In the genomic region with DNA sequence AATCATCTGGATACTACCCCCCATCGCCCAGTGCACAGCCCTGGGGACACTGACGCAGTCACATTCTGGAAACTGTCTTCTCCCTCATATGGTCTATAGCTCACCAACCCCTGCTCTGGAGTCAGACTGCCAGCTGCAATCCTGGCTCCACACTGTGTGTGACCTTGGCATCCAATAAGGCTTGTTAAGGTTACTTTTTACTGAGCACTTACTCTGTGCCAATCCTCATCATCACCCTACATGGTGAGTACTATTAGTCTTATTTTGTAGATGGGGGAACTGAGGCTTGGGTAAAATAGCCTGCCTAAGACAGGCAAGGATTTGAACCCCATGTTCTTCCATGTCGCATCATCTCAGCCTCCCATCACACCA, we compare ENCODE assay signal across 8 cellular contexts. TPM values are rescaled to one million over a fixed set of nuclear protein-coding genes. Genes with fewer than 3 reads are reported as not detected.
DNase-seq lines count a peak whose midpoint lies in the region; ATAC-seq, FAIRE-seq and TF ChIP-seq lines count a peak whose summit lies in the region.

No MANE protein-coding gene starts in this region.

- FAIRE-seq in RCC 7860 (lab: Jason Lieb, UNC), result no peak

- no peaks in the 10 kb centered on the region for H3K36me3 ChIP-seq in A673 (ENCODE audit: insufficient read depth, low read length, poor library complexity, severe bottlenecking)
- no peaks in the 10 kb centered on the region for H3K36me3 ChIP-seq in Karpas-422 (ENCODE audit: insufficient read depth, low read length)
- no peaks in the 10 kb centered on the region for H3K36me3 ChIP-seq in muscle layer of duodenum (ENCODE audit: control insufficient read depth in 1 of 2, insufficient read depth in 2 of 2, low read length in 2 of 2)

- no peak for ATAC-seq in HG02981 (IDR thresholded peaks at IDR 0.05; ENCODE audit: unreplicated experiment)

- H3K9me3 ChIP-seq in A673 (ENCODE audit: low read depth, low read length, poor library complexity, severe bottlenecking) (no peaks in the 10 kb centered on the region), Karpas-422 (ENCODE audit: low read length) (no peaks in the 10 kb centered on the region), muscle layer of duodenum (ENCODE audit: control insufficient read depth in 1 of 2, low read length in 2 of 2) (no peaks in the 10 kb centered on the region)

- POLR2A ChIA-PET in A673 (lab: Charles Lee; ENCODE audit: low non-redundant PET), result no interaction called here

- intact Hi-C loops in A673 (cut with micrococcal nuclease; ENCODE audit: unreplicated experiment), result no loop called here

- H3K9ac ChIP-seq in Karpas-422 (ENCODE audit: low read length), result no peak overlapping the region

- peaks cover 40% of the 10 kb centered on the region for H4K20me1 ChIP-seq in Karpas-422 (ENCODE audit: insufficient read depth, low read depth, low read length)

- no peaks in the 10 kb centered on the region for H3K27me3 Mint-ChIP-seq in chondrocyte (ENCODE audit: low read depth)

- H3K4me3 ChIP-seq in A673 (ENCODE audit: low read depth, low read length, poor library complexity, severe bottlenecking), result peak overlapping the region; percentile 37
- H3K4me3 ChIP-seq in Karpas-422 (ENCODE audit: low read length), result no peak overlapping the region
- peak overlapping the region in 1 of 2 donors; percentile 46 for H3K4me3 ChIP-seq in muscle layer of duodenum (ENCODE audit: low read depth in 1 of 2, low read length in 2 of 2)

- no peaks in the 10 kb centered on the region for H3K9me3 Mint-ChIP-seq in chondrocyte (ENCODE audit: low read depth)

- peak overlapping the region; percentile 60 for H3K4me3 Mint-ChIP-seq in chondrocyte (ENCODE audit: unreplicated experiment)

- no peaks in the 10 kb centered on the region for H3K79me2 ChIP-seq in Karpas-422 (ENCODE audit: low read length)

- TF ChIP-seq CTCF in A673 (conservative IDR thresholded peaks at IDR 0.05; ENCODE audit: low read depth, low read length) (no peak), chondrocyte (IDR thresholded peaks at IDR 0.05) (no peak)

- no TSS peak for BruUV-seq in A673 (replicated peaks; lab: Mats Ljungman, UMichigan)

- no peak for DNase-seq in A673 (ENCODE audit: low spot score)
- DNase-seq in Karpas-422, result no peak
- no peak for DNase-seq in chondrocyte (ENCODE audit: low spot score)
- no peak for DNase-seq in RCC 7860 (ENCODE audit: low spot score)
- DNase-seq in OCI-M1 (lab: John Stamatoyannopoulos, UW), result no peak
- DNase-seq in stimulated activated CD4-positive, alpha-beta T cell treated with anti-CD3 and anti-CD28 coated beads, Interleukin-12 subunit alpha, Interleukin-12 subunit beta, amount 100 ng/mL, for 4 hours, result no peak

- H3K36me3 Mint-ChIP-seq in chondrocyte (ENCODE audit: low read depth), result no peaks in the 10 kb centered on the region

- CTCF ChIA-PET in A673 (lab: Charles Lee), result interaction anchor here (0.6 to 4.1 kb wide), 6 partner anchors 8 to 335 kb away, joined by 3 to 33 read pairs (median 5); no protein-coding TSS in a partner anchor

- peak overlapping the region; percentile 53 for H3K4me2 ChIP-seq in Karpas-422 (ENCODE audit: low read depth, low read length, poor library complexity, severe bottlenecking)

- H3K4me1 ChIP-seq in A673 (ENCODE audit: insufficient read depth, low read length, poor library complexity, severe bottlenecking), result peaks cover 43% of the 10 kb centered on the region
- peaks cover 16% of the 10 kb centered on the region for H3K4me1 ChIP-seq in Karpas-422 (ENCODE audit: low read length)
- H3K4me1 ChIP-seq in muscle layer of duodenum (ENCODE audit: control insufficient read depth in 1 of 2, insufficient read depth in 2 of 2, low read length in 2 of 2), result peaks cover 40 to 98% of the 10 kb centered on the region in 2 donors

- no peak overlapping the region for H3K27ac ChIP-seq in A673 (ENCODE audit: low read depth, low read length, poor library complexity, severe bottlenecking)
- H3K27ac ChIP-seq in Karpas-422 (ENCODE audit: low read length), result no peak overlapping the region
- peak overlapping the region; percentile 45 for H3K27ac ChIP-seq in muscle layer of duodenum (ENCODE audit: low read length)

- no peaks in the 10 kb centered on the region for H3K9me2 ChIP-seq in Karpas-422 (replicated peaks; ENCODE audit: insufficient read depth, low read length)

- peaks cover 95% of the 10 kb centered on the region for H3K4me1 Mint-ChIP-seq in chondrocyte (ENCODE audit: low read depth)

- H2AFZ ChIP-seq in Karpas-422 (ENCODE audit: low read length), result no peak overlapping the region

- no peaks in the 10 kb centered on the region for H3K27me3 ChIP-seq in A673 (replicated peaks; ENCODE audit: insufficient read depth, low read depth, low read length, poor library complexity)
- H3K27me3 ChIP-seq in Karpas-422 (ENCODE audit: low read length), result no peaks in the 10 kb centered on the region
- H3K27me3 ChIP-seq in muscle layer of duodenum (ENCODE audit: low read depth, low read length), result no peaks in the 10 kb centered on the region

- peak overlapping the region; percentile 90 for H3K27ac Mint-ChIP-seq in chondrocyte (ENCODE audit: unreplicated experiment)

RNA-seq across cellular contexts. Expression of gene AHDC1, which starts 34.9 kb away (rescaled TPM):
- total RNA-seq in A673 (2021), result 33.2 and 34.2 TPM in 2 replicates
- total RNA-seq in Karpas-422 (2014; rRNA removed; shearing (Covaris generic); ENCODE audit: low replicate concordance), result 2.1 and 2.2 TPM in 2 replicates
- total RNA-seq in chondrocyte, result 61.6 to 86.7 TPM (median 61.8 TPM) in 3 replicates

Comparison
In these comparisons a context has a peak if more than half of its experiments do, and no peak if none do; other contexts are left out.
1. RNA of gene AHDC1, which starts 34.9 kb away (total RNA-seq): 61.6 to 86.7 TPM in chondrocyte and 33.2 to 34.2 TPM in A673; 2.1 to 2.2 TPM in Karpas-422; every median in the first group is over 10 times any median in the second.